Comparison of ENCODE assay signal across 13 cellular contexts in the genomic region with DNA sequence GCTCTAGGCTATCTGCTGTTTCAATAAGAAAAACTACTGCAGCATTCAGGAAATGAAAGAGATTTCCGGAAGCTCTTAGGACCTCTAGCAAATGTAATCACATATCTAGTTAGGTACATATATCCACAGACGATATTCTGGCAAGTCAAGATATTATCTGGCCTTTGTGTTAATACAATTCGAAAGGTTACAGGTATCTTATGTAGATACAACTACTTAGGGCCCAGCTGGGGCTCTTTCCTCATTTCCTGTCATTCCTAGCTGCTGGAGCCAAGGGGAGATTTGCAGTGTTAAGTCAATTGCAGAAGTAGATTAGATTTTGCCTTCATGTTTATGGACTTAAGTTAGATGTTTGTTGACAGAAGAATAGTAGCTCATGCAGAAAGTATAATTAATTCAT.
"Had no signal": no experiment of that assay in that cellular context is flagged by ENCODE, and none has a peak within 500 bp of the region (broad histone marks: within the 10 kb centered on the region; RNA-seq: fewer than 3 reads in every experiment).

No MANE protein-coding gene starts in this region.

- FAIRE-seq: colon had no signal

- H3K9me3 Mint-ChIP-seq: activated naive CD8-positive, alpha-beta T cell treated with anti-CD3 and anti-CD28 coated beads for 36 hours; activated T-helper 1 cell treated with anti-CD3 and anti-CD28 coated beads, Interleukin-12 subunit alpha, Interleukin-12 subunit beta, Interleukin-2, Interleukin-4 antibody, amounts not matched to agents 30 ng/mL and 10 ng/mL and 1 ng/mL, durations not matched to agents 14 hours and 24 hours and 36 hours had no signal

- H3K27me3 Mint-ChIP-seq: activated naive CD8-positive, alpha-beta T cell treated with anti-CD3 and anti-CD28 coated beads for 36 hours had no signal

- H3K27me3 ChIP-seq: body of pancreas, esophagus squamous epithelium, hepatocyte had no signal

- H3K36me3 Mint-ChIP-seq: activated naive CD8-positive, alpha-beta T cell treated with anti-CD3 and anti-CD28 coated beads for 36 hours had no signal

- H3K36me3 ChIP-seq: esophagus squamous epithelium had no signal

- H3K9me3 ChIP-seq: body of pancreas, esophagus squamous epithelium had no signal

- H3K4me1 Mint-ChIP-seq: activated naive CD8-positive, alpha-beta T cell treated with anti-CD3 and anti-CD28 coated beads for 36 hours had no signal

- H3K27ac ChIP-seq: esophagus squamous epithelium, hepatocyte had no signal

- H3K4me3 ChIP-seq: body of pancreas, esophagus squamous epithelium, hepatocyte had no signal

- H3K27ac Mint-ChIP-seq: activated naive CD8-positive, alpha-beta T cell treated with anti-CD3 and anti-CD28 coated beads for 36 hours; activated T-helper 1 cell treated with anti-CD3 and anti-CD28 coated beads, Interleukin-12 subunit alpha, Interleukin-12 subunit beta, Interleukin-2, Interleukin-4 antibody, amounts not matched to agents 30 ng/mL and 10 ng/mL and 1 ng/mL, durations not matched to agents 14 hours and 24 hours and 36 hours had no signal

- DNase-seq: activated CD4-positive, alpha-beta T cell treated with anti-CD3 and anti-CD28 coated beads, Interleukin-2, amount 50 U/mL, for 1 hour; activated naive CD8-positive, alpha-beta T cell treated with anti-CD3 and anti-CD28 coated beads for 36 hours; amygdala; body of pancreas; caudate nucleus; esophagus squamous epithelium; stimulated activated CD4-positive, alpha-beta T cell treated with anti-CD3 and anti-CD28 coated beads, Interleukin-2, amount 100 ng/mL, for 48 hours; stimulated activated naive CD4-positive, alpha-beta T cell treated with Interleukin-2 at 50 U/mL for 16 hours; substantia nigra had no signal

- H3K4me3 Mint-ChIP-seq: activated naive CD8-positive, alpha-beta T cell treated with anti-CD3 and anti-CD28 coated beads for 36 hours; activated T-helper 1 cell treated with anti-CD3 and anti-CD28 coated beads, Interleukin-12 subunit alpha, Interleukin-12 subunit beta, Interleukin-2, Interleukin-4 antibody, amounts not matched to agents 30 ng/mL and 10 ng/mL and 1 ng/mL, durations not matched to agents 14 hours and 24 hours and 36 hours had no signal

- ATAC-seq: activated CD4-positive, CD25-positive, alpha-beta regulatory T cell treated with anti-CD3 and anti-CD28 coated beads, Interleukin-2, amount 50 U/mL, for 24 hours; body of pancreas had no signal
